ENCODE assay signal across 1 cellular context in the genomic region with DNA sequence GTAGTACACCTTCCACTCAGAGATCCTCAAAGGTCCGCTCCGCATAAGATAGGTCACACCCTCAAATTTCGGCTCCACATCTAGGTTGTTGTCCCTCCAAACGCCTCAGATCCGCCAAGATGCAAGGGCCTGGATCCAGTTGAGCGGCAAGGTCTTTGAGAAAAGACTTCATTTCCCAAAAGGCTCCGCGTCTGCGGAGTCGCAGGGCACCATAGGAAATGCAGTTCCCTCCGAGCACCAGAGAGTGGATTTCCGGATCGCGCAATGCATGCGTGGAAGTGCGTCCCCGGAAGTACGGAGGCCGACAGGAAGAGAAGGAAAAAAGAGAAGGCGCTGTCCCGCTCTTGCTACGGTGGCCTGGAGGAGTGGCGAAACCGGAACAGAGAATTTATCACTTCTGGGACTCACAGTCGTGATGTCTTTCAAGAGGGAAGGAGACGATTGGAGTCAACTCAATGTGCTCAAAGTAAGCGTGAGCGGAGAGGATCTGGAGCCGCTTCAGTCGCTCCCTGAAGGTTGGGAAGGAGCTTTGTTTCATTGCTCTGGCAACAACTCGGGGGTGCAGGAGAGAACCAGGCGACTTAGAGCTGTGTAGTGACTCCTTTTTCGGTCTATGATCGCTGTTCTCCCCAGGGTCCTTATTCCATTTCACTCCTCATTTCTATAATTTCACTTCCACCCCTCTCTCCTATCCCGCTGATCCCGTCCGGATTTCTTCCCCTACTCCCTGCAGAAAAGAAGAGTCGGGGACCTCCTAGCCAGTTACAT.
TF ChIP-seq lines count a peak whose summit lies in the region.

A gene with protein sequence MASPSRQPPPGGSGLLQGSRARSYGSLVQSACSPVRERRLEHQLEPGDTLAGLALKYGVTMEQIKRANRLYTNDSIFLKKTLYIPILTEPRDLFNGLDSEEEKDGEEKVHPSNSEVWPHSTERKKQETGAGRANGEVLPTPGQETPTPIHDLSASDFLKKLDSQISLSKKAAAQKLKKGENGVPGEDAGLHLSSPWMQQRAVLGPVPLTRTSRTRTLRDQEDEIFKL (minus strand): TSS at position 165 of the 768 bp plus-strand sequence. CDS start 644 bp downstream, outside the sequence.
A gene with protein sequence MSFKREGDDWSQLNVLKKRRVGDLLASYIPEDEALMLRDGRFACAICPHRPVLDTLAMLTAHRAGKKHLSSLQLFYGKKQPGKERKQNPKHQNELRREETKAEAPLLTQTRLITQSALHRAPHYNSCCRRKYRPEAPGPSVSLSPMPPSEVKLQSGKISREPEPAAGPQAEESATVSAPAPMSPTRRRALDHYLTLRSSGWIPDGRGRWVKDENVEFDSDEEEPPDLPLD (plus strand): TSS at position 407 of the 768 bp plus-strand sequence. CDS start 9 bp downstream, at position 416.

TF ChIP-seq in HepG2, 621 proteins besides CTCF, POLR2A, EP300 and RAD21 (continued from another document and continues in another):
- TF ChIP-seq, protein P1, sequence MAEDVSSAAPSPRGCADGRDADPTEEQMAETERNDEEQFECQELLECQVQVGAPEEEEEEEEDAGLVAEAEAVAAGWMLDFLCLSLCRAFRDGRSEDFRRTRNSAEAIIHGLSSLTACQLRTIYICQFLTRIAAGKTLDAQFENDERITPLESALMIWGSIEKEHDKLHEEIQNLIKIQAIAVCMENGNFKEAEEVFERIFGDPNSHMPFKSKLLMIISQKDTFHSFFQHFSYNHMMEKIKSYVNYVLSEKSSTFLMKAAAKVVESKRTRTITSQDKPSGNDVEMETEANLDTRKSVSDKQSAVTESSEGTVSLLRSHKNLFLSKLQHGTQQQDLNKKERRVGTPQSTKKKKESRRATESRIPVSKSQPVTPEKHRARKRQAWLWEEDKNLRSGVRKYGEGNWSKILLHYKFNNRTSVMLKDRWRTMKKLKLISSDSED (CRISPR knock-in tag; IDR thresholded peaks at IDR 0.05) = no peak
- TF ChIP-seq ZNF768 (CRISPR knock-in tag; IDR thresholded peaks at IDR 0.05) = no peak
- TF ChIP-seq CREB1 (IDR thresholded peaks at IDR 0.05) = peak; percentile 82
- peak; percentile 97 for TF ChIP-seq CREB1 (CRISPR knock-in tag; IDR thresholded peaks at IDR 0.05)
- 0 out of 2 replicates have a peak, but pooled peaks have one; percentile 37 for TF ChIP-seq ZNF329 (CRISPR knock-in tag; IDR thresholded peaks at IDR 0.05; ENCODE audit: low read depth)
- 0 out of 2 replicates have a peak, but pooled peaks have one; percentile 73 for TF ChIP-seq ZNF367 (CRISPR knock-in tag; IDR thresholded peaks at IDR 0.05; ENCODE audit: borderline replicate concordance)
- TF ChIP-seq CEBPG (CRISPR knock-in tag; IDR thresholded peaks at IDR 0.05) = peak; percentile 69
- TF ChIP-seq HNRNPUL1 (IDR thresholded peaks at IDR 0.05; ENCODE audit: low read depth, low read length) = no peak
- peak; percentile 96 for TF ChIP-seq GABPA (IDR thresholded peaks at IDR 0.05; ENCODE audit: low read depth, low read length)
- peak; percentile 98 for TF ChIP-seq GABPA (CRISPR knock-in tag; IDR thresholded peaks at IDR 0.05; ENCODE audit: low read depth)
- TF ChIP-seq, protein P2, sequence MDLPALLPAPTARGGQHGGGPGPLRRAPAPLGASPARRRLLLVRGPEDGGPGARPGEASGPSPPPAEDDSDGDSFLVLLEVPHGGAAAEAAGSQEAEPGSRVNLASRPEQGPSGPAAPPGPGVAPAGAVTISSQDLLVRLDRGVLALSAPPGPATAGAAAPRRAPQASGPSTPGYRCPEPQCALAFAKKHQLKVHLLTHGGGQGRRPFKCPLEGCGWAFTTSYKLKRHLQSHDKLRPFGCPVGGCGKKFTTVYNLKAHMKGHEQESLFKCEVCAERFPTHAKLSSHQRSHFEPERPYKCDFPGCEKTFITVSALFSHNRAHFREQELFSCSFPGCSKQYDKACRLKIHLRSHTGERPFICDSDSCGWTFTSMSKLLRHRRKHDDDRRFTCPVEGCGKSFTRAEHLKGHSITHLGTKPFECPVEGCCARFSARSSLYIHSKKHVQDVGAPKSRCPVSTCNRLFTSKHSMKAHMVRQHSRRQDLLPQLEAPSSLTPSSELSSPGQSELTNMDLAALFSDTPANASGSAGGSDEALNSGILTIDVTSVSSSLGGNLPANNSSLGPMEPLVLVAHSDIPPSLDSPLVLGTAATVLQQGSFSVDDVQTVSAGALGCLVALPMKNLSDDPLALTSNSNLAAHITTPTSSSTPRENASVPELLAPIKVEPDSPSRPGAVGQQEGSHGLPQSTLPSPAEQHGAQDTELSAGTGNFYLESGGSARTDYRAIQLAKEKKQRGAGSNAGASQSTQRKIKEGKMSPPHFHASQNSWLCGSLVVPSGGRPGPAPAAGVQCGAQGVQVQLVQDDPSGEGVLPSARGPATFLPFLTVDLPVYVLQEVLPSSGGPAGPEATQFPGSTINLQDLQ (CRISPR knock-in tag; IDR thresholded peaks at IDR 0.05) = no peak
- TF ChIP-seq TGIF2 (CRISPR knock-in tag; IDR thresholded peaks at IDR 0.05) = peak; percentile 57; the same call in 1 of the 2 replicates
- TF ChIP-seq ZNF354B (CRISPR knock-in tag; IDR thresholded peaks at IDR 0.05) = no peak
- TF ChIP-seq, protein P3, sequence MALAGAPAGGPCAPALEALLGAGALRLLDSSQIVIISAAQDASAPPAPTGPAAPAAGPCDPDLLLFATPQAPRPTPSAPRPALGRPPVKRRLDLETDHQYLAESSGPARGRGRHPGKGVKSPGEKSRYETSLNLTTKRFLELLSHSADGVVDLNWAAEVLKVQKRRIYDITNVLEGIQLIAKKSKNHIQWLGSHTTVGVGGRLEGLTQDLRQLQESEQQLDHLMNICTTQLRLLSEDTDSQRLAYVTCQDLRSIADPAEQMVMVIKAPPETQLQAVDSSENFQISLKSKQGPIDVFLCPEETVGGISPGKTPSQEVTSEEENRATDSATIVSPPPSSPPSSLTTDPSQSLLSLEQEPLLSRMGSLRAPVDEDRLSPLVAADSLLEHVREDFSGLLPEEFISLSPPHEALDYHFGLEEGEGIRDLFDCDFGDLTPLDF (CRISPR knock-in tag; IDR thresholded peaks at IDR 0.05) = peak; percentile 89
- TF ChIP-seq, protein P4, sequence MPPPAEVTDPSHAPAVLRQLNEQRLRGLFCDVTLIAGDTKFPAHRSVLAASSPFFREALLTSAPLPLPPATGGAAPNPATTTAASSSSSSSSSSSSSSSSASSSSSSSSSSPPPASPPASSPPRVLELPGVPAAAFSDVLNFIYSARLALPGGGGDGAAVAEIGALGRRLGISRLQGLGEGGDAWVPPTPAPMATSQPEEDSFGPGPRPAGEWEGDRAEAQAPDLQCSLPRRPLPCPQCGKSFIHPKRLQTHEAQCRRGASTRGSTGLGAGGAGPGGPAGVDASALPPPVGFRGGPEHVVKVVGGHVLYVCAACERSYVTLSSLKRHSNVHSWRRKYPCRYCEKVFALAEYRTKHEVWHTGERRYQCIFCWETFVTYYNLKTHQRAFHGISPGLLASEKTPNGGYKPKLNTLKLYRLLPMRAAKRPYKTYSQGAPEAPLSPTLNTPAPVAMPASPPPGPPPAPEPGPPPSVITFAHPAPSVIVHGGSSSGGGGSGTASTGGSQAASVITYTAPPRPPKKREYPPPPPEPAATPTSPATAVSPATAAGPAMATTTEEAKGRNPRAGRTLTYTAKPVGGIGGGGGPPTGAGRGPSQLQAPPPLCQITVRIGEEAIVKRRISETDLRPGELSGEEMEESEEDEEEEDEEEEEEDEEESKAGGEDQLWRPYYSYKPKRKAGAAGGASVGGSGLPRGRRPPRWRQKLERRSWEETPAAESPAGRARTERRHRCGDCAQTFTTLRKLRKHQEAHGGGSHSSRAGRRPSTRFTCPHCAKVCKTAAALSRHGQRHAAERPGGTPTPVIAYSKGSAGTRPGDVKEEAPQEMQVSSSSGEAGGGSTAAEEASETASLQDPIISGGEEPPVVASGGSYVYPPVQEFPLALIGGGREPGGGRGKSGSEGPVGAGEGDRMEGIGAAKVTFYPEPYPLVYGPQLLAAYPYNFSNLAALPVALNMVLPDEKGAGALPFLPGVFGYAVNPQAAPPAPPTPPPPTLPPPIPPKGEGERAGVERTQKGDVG (CRISPR knock-in tag; IDR thresholded peaks at IDR 0.05; ENCODE audit: borderline replicate concordance) = no peak
- TF ChIP-seq, protein P5, sequence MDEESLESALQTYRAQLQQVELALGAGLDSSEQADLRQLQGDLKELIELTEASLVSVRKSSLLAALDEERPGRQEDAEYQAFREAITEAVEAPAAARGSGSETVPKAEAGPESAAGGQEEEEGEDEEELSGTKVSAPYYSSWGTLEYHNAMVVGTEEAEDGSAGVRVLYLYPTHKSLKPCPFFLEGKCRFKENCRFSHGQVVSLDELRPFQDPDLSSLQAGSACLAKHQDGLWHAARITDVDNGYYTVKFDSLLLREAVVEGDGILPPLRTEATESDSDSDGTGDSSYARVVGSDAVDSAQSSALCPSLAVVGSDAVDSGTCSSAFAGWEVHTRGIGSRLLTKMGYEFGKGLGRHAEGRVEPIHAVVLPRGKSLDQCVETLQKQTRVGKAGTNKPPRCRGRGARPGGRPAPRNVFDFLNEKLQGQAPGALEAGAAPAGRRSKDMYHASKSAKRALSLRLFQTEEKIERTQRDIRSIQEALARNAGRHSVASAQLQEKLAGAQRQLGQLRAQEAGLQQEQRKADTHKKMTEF (CRISPR knock-in tag; IDR thresholded peaks at IDR 0.05) = peak; percentile 93
- TF ChIP-seq, protein P6, sequence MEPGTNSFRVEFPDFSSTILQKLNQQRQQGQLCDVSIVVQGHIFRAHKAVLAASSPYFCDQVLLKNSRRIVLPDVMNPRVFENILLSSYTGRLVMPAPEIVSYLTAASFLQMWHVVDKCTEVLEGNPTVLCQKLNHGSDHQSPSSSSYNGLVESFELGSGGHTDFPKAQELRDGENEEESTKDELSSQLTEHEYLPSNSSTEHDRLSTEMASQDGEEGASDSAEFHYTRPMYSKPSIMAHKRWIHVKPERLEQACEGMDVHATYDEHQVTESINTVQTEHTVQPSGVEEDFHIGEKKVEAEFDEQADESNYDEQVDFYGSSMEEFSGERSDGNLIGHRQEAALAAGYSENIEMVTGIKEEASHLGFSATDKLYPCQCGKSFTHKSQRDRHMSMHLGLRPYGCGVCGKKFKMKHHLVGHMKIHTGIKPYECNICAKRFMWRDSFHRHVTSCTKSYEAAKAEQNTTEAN (CRISPR knock-in tag; conservative IDR thresholded peaks at IDR 0.05) = no peak
- TF ChIP-seq, protein P7, sequence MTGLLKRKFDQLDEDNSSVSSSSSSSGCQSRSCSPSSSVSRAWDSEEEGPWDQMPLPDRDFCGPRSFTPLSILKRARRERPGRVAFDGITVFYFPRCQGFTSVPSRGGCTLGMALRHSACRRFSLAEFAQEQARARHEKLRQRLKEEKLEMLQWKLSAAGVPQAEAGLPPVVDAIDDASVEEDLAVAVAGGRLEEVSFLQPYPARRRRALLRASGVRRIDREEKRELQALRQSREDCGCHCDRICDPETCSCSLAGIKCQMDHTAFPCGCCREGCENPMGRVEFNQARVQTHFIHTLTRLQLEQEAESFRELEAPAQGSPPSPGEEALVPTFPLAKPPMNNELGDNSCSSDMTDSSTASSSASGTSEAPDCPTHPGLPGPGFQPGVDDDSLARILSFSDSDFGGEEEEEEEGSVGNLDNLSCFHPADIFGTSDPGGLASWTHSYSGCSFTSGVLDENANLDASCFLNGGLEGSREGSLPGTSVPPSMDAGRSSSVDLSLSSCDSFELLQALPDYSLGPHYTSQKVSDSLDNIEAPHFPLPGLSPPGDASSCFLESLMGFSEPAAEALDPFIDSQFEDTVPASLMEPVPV (CRISPR knock-in tag; IDR thresholded peaks at IDR 0.05) = no peak
- TF ChIP-seq IKZF1 (IDR thresholded peaks at IDR 0.05) = no peak
- peak; percentile 81; the same call in 1 of the 2 replicates for TF ChIP-seq ZMAT3 (CRISPR knock-in tag; conservative IDR thresholded peaks at IDR 0.05)
- TF ChIP-seq SETDB1 (CRISPR knock-in tag; IDR thresholded peaks at IDR 0.05; ENCODE audit: borderline replicate concordance) = no peak
- TF ChIP-seq, protein P8, sequence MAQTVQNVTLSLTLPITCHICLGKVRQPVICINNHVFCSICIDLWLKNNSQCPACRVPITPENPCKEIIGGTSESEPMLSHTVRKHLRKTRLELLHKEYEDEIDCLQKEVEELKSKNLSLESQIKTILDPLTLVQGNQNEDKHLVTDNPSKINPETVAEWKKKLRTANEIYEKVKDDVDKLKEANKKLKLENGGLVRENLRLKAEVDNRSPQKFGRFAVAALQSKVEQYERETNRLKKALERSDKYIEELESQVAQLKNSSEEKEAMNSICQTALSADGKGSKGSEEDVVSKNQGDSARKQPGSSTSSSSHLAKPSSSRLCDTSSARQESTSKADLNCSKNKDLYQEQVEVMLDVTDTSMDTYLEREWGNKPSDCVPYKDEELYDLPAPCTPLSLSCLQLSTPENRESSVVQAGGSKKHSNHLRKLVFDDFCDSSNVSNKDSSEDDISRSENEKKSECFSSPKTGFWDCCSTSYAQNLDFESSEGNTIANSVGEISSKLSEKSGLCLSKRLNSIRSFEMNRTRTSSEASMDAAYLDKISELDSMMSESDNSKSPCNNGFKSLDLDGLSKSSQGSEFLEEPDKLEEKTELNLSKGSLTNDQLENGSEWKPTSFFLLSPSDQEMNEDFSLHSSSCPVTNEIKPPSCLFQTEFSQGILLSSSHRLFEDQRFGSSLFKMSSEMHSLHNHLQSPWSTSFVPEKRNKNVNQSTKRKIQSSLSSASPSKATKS (CRISPR knock-in tag; IDR thresholded peaks at IDR 0.05) = no peak
- TF ChIP-seq, protein P9, sequence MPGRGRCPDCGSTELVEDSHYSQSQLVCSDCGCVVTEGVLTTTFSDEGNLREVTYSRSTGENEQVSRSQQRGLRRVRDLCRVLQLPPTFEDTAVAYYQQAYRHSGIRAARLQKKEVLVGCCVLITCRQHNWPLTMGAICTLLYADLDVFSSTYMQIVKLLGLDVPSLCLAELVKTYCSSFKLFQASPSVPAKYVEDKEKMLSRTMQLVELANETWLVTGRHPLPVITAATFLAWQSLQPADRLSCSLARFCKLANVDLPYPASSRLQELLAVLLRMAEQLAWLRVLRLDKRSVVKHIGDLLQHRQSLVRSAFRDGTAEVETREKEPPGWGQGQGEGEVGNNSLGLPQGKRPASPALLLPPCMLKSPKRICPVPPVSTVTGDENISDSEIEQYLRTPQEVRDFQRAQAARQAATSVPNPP (CRISPR knock-in tag; IDR thresholded peaks at IDR 0.05) = peak; percentile 15; the same call in 1 of the 2 replicates
- TF ChIP-seq, protein P10, sequence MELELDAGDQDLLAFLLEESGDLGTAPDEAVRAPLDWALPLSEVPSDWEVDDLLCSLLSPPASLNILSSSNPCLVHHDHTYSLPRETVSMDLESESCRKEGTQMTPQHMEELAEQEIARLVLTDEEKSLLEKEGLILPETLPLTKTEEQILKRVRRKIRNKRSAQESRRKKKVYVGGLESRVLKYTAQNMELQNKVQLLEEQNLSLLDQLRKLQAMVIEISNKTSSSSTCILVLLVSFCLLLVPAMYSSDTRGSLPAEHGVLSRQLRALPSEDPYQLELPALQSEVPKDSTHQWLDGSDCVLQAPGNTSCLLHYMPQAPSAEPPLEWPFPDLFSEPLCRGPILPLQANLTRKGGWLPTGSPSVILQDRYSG (CRISPR knock-in tag; IDR thresholded peaks at IDR 0.05) = 0 out of 2 replicates have a peak, but pooled peaks have one; percentile 31
- TF ChIP-seq ZNF20 (CRISPR knock-in tag; IDR thresholded peaks at IDR 0.05) = no peak
